ENCODE assay signal across 11 cellular contexts in genomic region chrX:115948018-115948923, GRCh38.
DNase-seq lines count a peak whose midpoint lies in the region; ATAC-seq and TF ChIP-seq lines count a peak whose summit lies in the region.
"Had no signal": no experiment of that assay in that cellular context is flagged by ENCODE, and none has a peak within 500 bp of the region (broad histone marks: within the 10 kb centered on the region; RNA-seq: fewer than 3 reads in every experiment).

No MANE protein-coding gene starts in this region.

- H3K36me3 ChIP-seq in colonic mucosa (no peaks in the 10 kb centered on the region), brain microvascular endothelial cell (replicated peaks) (no peaks in the 10 kb centered on the region)

- TF ChIP-seq CTCF in colonic mucosa (IDR thresholded peaks at IDR 0.05) = peak; percentile 15
- no peak for TF ChIP-seq CTCF in brain microvascular endothelial cell (IDR thresholded peaks at IDR 0.05; ENCODE audit: low read depth, low read length, missing control alignments)

- no peaks in the 10 kb centered on the region for H3K4me1 ChIP-seq in colonic mucosa

- in situ Hi-C loops in brain microvascular endothelial cell (cut with HindIII; ENCODE audit: low pct_ligation_motif_present, low sequenced_read_pairs) = no loop called here

- H3K27ac ChIP-seq in colonic mucosa = no peak overlapping the region
- no peak overlapping the region for H3K27ac ChIP-seq in brain microvascular endothelial cell
- H3K27ac ChIP-seq: RWPE1 had no signal

- peak; percentile 41 for ATAC-seq in GM21529 (IDR thresholded peaks at IDR 0.05; ENCODE audit: unreplicated experiment)
- ATAC-seq in HG02938 (IDR thresholded peaks at IDR 0.05; ENCODE audit: unreplicated experiment) = no peak
- no peak for ATAC-seq in HG02840 (IDR thresholded peaks at IDR 0.05; ENCODE audit: low FRiP score, unreplicated experiment)
- ATAC-seq: effector memory CD8-positive, alpha-beta T cell had no signal

- no peaks in the 10 kb centered on the region for H3K9me3 ChIP-seq in colonic mucosa

- no peak overlapping the region for H3K4me3 ChIP-seq in colonic mucosa
- H3K4me3 ChIP-seq in brain microvascular endothelial cell (ENCODE audit: low read depth, low read length) = no peak overlapping the region

- H3K9ac ChIP-seq in colonic mucosa (ENCODE audit: low read depth in 2 of 2, low read length in 2 of 2) = no peak overlapping the region

- peak; percentile 24 for DNase-seq in COLO829 (ENCODE audit: low spot score)
- peak; percentile 44 for DNase-seq in NCI-H2107 (lab: John Stamatoyannopoulos, UW)
- DNase-seq in colonic mucosa = peak; percentile 46
- no peak for DNase-seq in GM03348 (ENCODE audit: low spot score)
- no peak for DNase-seq in brain microvascular endothelial cell
- DNase-seq: activated CD8-positive, alpha-beta memory T cell treated with anti-CD3 and anti-CD28 coated beads, Interleukin-2, amount 50 U/mL, for 48 hours; effector memory CD8-positive, alpha-beta T cell had no signal

- intact Hi-C loops in colonic mucosa (cut with DNase I) = no loop called here

- H3K27me3 ChIP-seq in colonic mucosa (no peaks in the 10 kb centered on the region), brain microvascular endothelial cell (replicated peaks) (no peaks in the 10 kb centered on the region)

Comparison
In these comparisons a context has a peak if more than half of its experiments do, and no peak if none do; other contexts are left out.
1. DNase-seq: peak in COLO829 (single experiment), NCI-H2107 (single experiment) and colonic mucosa (single experiment); none in GM03348 (single experiment) and brain microvascular endothelial cell (single experiment).